In genomic region chr5:62168882-62169281, GRCh38 we compare ENCODE assay signal across 15 cellular contexts.
DNase-seq lines count a peak whose midpoint lies in the region; ATAC-seq, FAIRE-seq and TF ChIP-seq lines count a peak whose summit lies in the region.
"Had no signal": no experiment of that assay in that cellular context is flagged by ENCODE, and none has a peak within 500 bp of the region (broad histone marks: within the 10 kb centered on the region; RNA-seq: fewer than 3 reads in every experiment).

No MANE protein-coding gene starts in this region.

- no peaks in the 10 kb centered on the region for H3K9me3 Mint-ChIP-seq in activated naive CD8-positive, alpha-beta T cell treated with anti-CD3 and anti-CD28 coated beads, Interleukin-2, amount 50 U/mL, for 24 hours
- H3K9me3 Mint-ChIP-seq: CD4-positive, alpha-beta T cell had no signal

- no peak overlapping the region for H3K27ac ChIP-seq in K562 (ENCODE audit: extremely low read depth, low read depth, low read length)

- H3K4me3 ChIP-seq in K562, result peak overlapping the region; percentile 20; the same call in 1 of the 2 replicates
- H3K4me3 ChIP-seq: GM12878 had no signal

- H3K4me1 ChIP-seq in K562 (replicated peaks in 1 of 2; ENCODE audit: control insufficient read depth in 2 of 2, insufficient read depth in 2 of 2, low read length in 2 of 2), result peaks cover 0 to 5% of the 10 kb centered on the region in 2 experiments; a peak in 1 of 5 replicates

- H3K36me3 ChIP-seq in K562 (ENCODE audit: control insufficient read depth, insufficient read depth, low read length), result no peaks in the 10 kb centered on the region

- H3K79me2 ChIP-seq in K562 (ENCODE audit: control insufficient read depth, insufficient read depth, low read length), result no peaks in the 10 kb centered on the region

- peak overlapping the region; percentile 75 for H3K4me2 ChIP-seq in K562 (ENCODE audit: insufficient read depth, low read length)

- peak; percentile 6 for DNase-seq in NCI-H345 (lab: John Stamatoyannopoulos, UW)
- DNase-seq in NCI-H345 treated with DMSO at 0.1 percent for 48 hours (lab: John Stamatoyannopoulos, UW; ENCODE audit: unreplicated experiment), result no peak
- DNase-seq in NCI-H69 (lab: John Stamatoyannopoulos, UW), result peak; percentile 68
- DNase-seq in K562 (ENCODE audit: extremely low read depth in 1 of 4, low spot score in 3 of 4), result peak in 3 of 4 experiments; percentile 2 to 18 (median 13)
- no peak for DNase-seq in activated naive CD8-positive, alpha-beta T cell treated with anti-CD3 and anti-CD28 coated beads, Interleukin-2, amount 50 U/mL, for 24 hours
- DNase-seq in NCI-H1436 treated with DMSO at 0.1 percent for 48 hours (lab: John Stamatoyannopoulos, UW), result no peak
- no peak for DNase-seq in RPMI8226
- DNase-seq: 8988T; ACHN; C1 segment of cervical spinal cord; CD4-positive, alpha-beta T cell; HCEC 1CT; IMR-90 had no signal

- in situ Hi-C loops in K562 (cut with MboI), result no loop called here

- no peaks in the 10 kb centered on the region for H3K9me3 ChIP-seq in K562 (replicated peaks; ENCODE audit: control insufficient read depth, insufficient read depth, low read depth, low read length)

- H3K4me1 Mint-ChIP-seq in activated naive CD8-positive, alpha-beta T cell treated with anti-CD3 and anti-CD28 coated beads, Interleukin-2, amount 50 U/mL, for 24 hours, result no peaks in the 10 kb centered on the region

- FAIRE-seq in K562 (lab: Jason Lieb, UNC), result no peak
- FAIRE-seq: GM12878, GM18507 had no signal

- H3K4me3 Mint-ChIP-seq in activated naive CD8-positive, alpha-beta T cell treated with anti-CD3 and anti-CD28 coated beads, Interleukin-2, amount 50 U/mL, for 24 hours, result no peak overlapping the region
- H3K4me3 Mint-ChIP-seq: CD4-positive, alpha-beta T cell had no signal

- TF ChIP-seq RAD21 in K562 (CRISPR knock-in tag; conservative IDR thresholded peaks at IDR 0.05 in 1 of 2, IDR thresholded peaks at IDR 0.05 in 1 of 2), result no peak

- BruUV-seq in K562 (replicated peaks; lab: Mats Ljungman, UMichigan), result no TSS peak

- peaks cover 5% of the 10 kb centered on the region in 2 experiments; a peak in 2 of 5 replicates for H3K27me3 ChIP-seq in K562 (ENCODE audit: control insufficient read depth in 2 of 2, insufficient read depth in 2 of 2, low read length in 2 of 2)

- H4K20me1 ChIP-seq in K562 (replicated peaks; ENCODE audit: control insufficient read depth, insufficient read depth, low read length), result no peaks in the 10 kb centered on the region

- no peaks in the 10 kb centered on the region for H3K9me1 ChIP-seq in K562 (ENCODE audit: control insufficient read depth, insufficient read depth, low read length)

- WGBS in K562 (ENCODE audit: insufficient coverage, low coverage, missing lambda C conversion rate), result 0% methylated on average over 5 of the region's 5 CpGs

- TF ChIP-seq EP300 in K562 (IDR thresholded peaks at IDR 0.05; ENCODE audit: low read length), result no peak

- POLR2A ChIA-PET in K562 (lab: Yijun Ruan, JAX), result no interaction called here

- peak overlapping the region; percentile 78 for H2AFZ ChIP-seq in K562 (ENCODE audit: low read depth, low read length)

- no peak for TF ChIP-seq POLR2A in K562 (conservative IDR thresholded peaks at IDR 0.05)

- TF ChIP-seq CTCF in K562 (IDR thresholded peaks at IDR 0.05 in 2 of 3, conservative IDR thresholded peaks at IDR 0.05 in 1 of 3; ENCODE audit: insufficient read depth in 2 of 3, low read depth in 1 of 3, low read length in 3 of 3), result 0 out of 6 replicates have a peak, but pooled peaks of 1 of the 3 experiments have one; percentile 29

- intact Hi-C loops in K562 (cut with micrococcal nuclease), result no loop called here

- ATAC-seq in K562, result peak; percentile 86
- no peak for ATAC-seq in activated naive CD8-positive, alpha-beta T cell treated with anti-CD3 and anti-CD28 coated beads, Interleukin-2, amount 50 U/mL, for 24 hours
- ATAC-seq: GM12878 had no signal

- H3K36me3 Mint-ChIP-seq in activated naive CD8-positive, alpha-beta T cell treated with anti-CD3 and anti-CD28 coated beads, Interleukin-2, amount 50 U/mL, for 24 hours (ENCODE audit: low read depth), result no peaks in the 10 kb centered on the region

- peak overlapping the region in 1 of 2 experiments; percentile 48; a peak in 1 of 4 replicates for H3K9ac ChIP-seq in K562 (ENCODE audit: insufficient read depth in 1 of 2, low read depth in 2 of 2, low read length in 2 of 2)

- peaks cover 9% of the 10 kb centered on the region for H3K27me3 Mint-ChIP-seq in activated naive CD8-positive, alpha-beta T cell treated with anti-CD3 and anti-CD28 coated beads, Interleukin-2, amount 50 U/mL, for 24 hours

- no peak overlapping the region for H3K27ac Mint-ChIP-seq in activated naive CD8-positive, alpha-beta T cell treated with anti-CD3 and anti-CD28 coated beads, Interleukin-2, amount 50 U/mL, for 24 hours
- H3K27ac Mint-ChIP-seq: CD4-positive, alpha-beta T cell had no signal

- CTCF ChIA-PET in K562 (lab: Yijun Ruan, JAX; ENCODE audit: low intra/inter-chr PET ratio), result no interaction called here

TF ChIP-seq in K562, 482 proteins besides CTCF, POLR2A, EP300 and RAD21:
- TF ChIP-seq ZNF354B (CRISPR knock-in tag; IDR thresholded peaks at IDR 0.05) (no peak), VEZF1 (CRISPR knock-in tag; IDR thresholded peaks at IDR 0.05) (peak; percentile 61; the same call in 1 of the 2 replicates), SRF (CRISPR knock-in tag; IDR thresholded peaks at IDR 0.05) (peak in 1 of 2 experiments; percentile 80; a peak in 2 of 4 replicates), ZBTB40 (IDR thresholded peaks at IDR 0.05) (peak; percentile 32; the same call in 1 of the 2 replicates), ZBTB40 (CRISPR knock-in tag; IDR thresholded peaks at IDR 0.05) (no peak)

Comparison
In these comparisons a context has a peak if more than half of its experiments do, and no peak if none do; other contexts are left out.
1. DNase-seq: peak in NCI-H345 (single experiment), NCI-H69 (single experiment) and K562 (3 of 4); none in NCI-H345 treated with DMSO at 0.1 percent for 48 hours (single experiment), activated naive CD8-positive, alpha-beta T cell treated with anti-CD3 and anti-CD28 coated beads, Interleukin-2, amount 50 U/mL, for 24 hours (single experiment), NCI-H1436 treated with DMSO at 0.1 percent for 48 hours (single experiment) and RPMI8226 (single experiment).